ENCODE assay signal across 8 cellular contexts in the genomic region with DNA sequence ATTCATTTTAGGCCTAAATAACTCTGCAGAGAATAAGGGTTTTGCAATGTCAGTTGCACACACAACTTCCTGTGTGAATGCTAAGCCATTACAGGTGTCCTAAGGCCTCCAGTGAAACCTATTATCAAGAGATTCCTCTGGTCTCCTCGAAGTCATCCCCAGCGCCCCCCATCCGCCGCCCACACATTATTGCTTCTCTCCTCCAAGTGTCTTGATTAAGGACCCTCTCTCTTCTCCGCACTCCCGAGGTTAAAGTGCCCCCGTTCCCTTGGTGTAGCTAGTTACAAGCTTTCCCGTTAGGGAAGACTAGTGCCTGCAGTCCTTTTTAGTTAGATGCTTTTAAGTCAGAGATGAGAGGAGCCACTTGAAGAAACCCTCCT.
A peak's percentile ranks its signal among the peaks of the same experiment; 100 is the strongest.
DNase-seq lines count a peak whose midpoint lies in the region; ATAC-seq lines count a peak whose summit lies in the region.

No MANE protein-coding gene starts in this region.

- H3K27ac Mint-ChIP-seq in activated naive CD8-positive, alpha-beta T cell treated with anti-CD3 and anti-CD28 coated beads, Interleukin-2, amount 50 U/mL, for 24 hours, result peak overlapping the region; percentile 100

- DNase-seq in ELR (ENCODE audit: low read depth) (peak; percentile 55), RKO (ENCODE audit: low spot score) (peak; percentile 51), NCI-H345 treated with DMSO at 0.1 percent for 48 hours (lab: John Stamatoyannopoulos, UW; ENCODE audit: unreplicated experiment) (no peak)
- DNase-seq in activated naive CD8-positive, alpha-beta T cell treated with anti-CD3 and anti-CD28 coated beads, Interleukin-2, amount 50 U/mL, for 24 hours, result peak; percentile 50
- DNase-seq in stimulated activated CD4-positive, alpha-beta T cell treated with anti-CD3 and anti-CD28 coated beads, Interleukin-15, amount 100 ng/mL, for 24 hours, result peak; percentile 46

- H3K4me3 ChIP-seq in iPS-11a (ENCODE audit: low read depth, low read length), result peak overlapping the region; percentile 84

- peaks cover 3% of the 10 kb centered on the region for H3K27me3 Mint-ChIP-seq in activated naive CD8-positive, alpha-beta T cell treated with anti-CD3 and anti-CD28 coated beads, Interleukin-2, amount 50 U/mL, for 24 hours

- peak overlapping the region; percentile 97 for H3K4me3 Mint-ChIP-seq in activated naive CD8-positive, alpha-beta T cell treated with anti-CD3 and anti-CD28 coated beads, Interleukin-2, amount 50 U/mL, for 24 hours

- no peak for ATAC-seq in activated naive CD8-positive, alpha-beta T cell treated with anti-CD3 and anti-CD28 coated beads, Interleukin-2, amount 50 U/mL, for 24 hours
- ATAC-seq in GM19452 (IDR thresholded peaks at IDR 0.05; ENCODE audit: unreplicated experiment) (no peak), HG03095 (IDR thresholded peaks at IDR 0.05; ENCODE audit: unreplicated experiment) (no peak)

- peaks cover 7% of the 10 kb centered on the region for H3K36me3 Mint-ChIP-seq in activated naive CD8-positive, alpha-beta T cell treated with anti-CD3 and anti-CD28 coated beads, Interleukin-2, amount 50 U/mL, for 24 hours (ENCODE audit: low read depth)

- no peaks in the 10 kb centered on the region for H3K9me3 Mint-ChIP-seq in activated naive CD8-positive, alpha-beta T cell treated with anti-CD3 and anti-CD28 coated beads, Interleukin-2, amount 50 U/mL, for 24 hours

- H3K4me1 Mint-ChIP-seq in activated naive CD8-positive, alpha-beta T cell treated with anti-CD3 and anti-CD28 coated beads, Interleukin-2, amount 50 U/mL, for 24 hours, result peaks cover 69% of the 10 kb centered on the region
